8 cellular contexts compared by ENCODE assay signal in genomic region chr6:134464690-134465411, GRCh38.
DNase-seq lines count a peak whose midpoint lies in the region; ATAC-seq and TF ChIP-seq lines count a peak whose summit lies in the region.

No MANE protein-coding gene starts in this region.

- no peak overlapping the region for H3K4me3 ChIP-seq in adrenal gland

- 76 to 82% (median 81%) methylated on average over 9 of the region's 9 CpGs for WGBS in adrenal gland, 4 donors

- no peak for TF ChIP-seq CTCF in adrenal gland (IDR thresholded peaks at IDR 0.05)

- H3K4me1 ChIP-seq in adrenal gland (replicated peaks in 1 of 2), result no peaks in the 10 kb centered on the region

- H3K36me3 ChIP-seq in adrenal gland (replicated peaks in 1 of 2), result no peaks in the 10 kb centered on the region

- H3K9me3 ChIP-seq in adrenal gland (replicated peaks in 1 of 3), result no peaks in the 10 kb centered on the region

- no peak overlapping the region for H3K27ac ChIP-seq in adrenal gland

- TF ChIP-seq POLR2A in adrenal gland (IDR thresholded peaks at IDR 0.05), result no peak

- H3K27me3 ChIP-seq in adrenal gland, result no peaks in the 10 kb centered on the region

- peak; percentile 64 for ATAC-seq in HG03378 (IDR thresholded peaks at IDR 0.05; ENCODE audit: unreplicated experiment)
- no peak for ATAC-seq in HG03139 (IDR thresholded peaks at IDR 0.05; ENCODE audit: unreplicated experiment)

- intact Hi-C loops in adrenal gland (cut with DNase I), result no loop called here

- DNase-seq in GM03348 (ENCODE audit: low spot score) (peak; percentile 47), RPMI7951 (ENCODE audit: low read depth) (peak; percentile 76), kidney glomerular epithelial cell (lab: John Stamatoyannopoulos, UW) (peak; percentile 75), cerebellar nuclear complex (lab: John Stamatoyannopoulos, UW) (no peak), globus pallidus (ENCODE audit: low spot score) (no peak), adrenal gland (no peak)

Comparison
In these comparisons a context has a peak if more than half of its experiments do, and no peak if none do; other contexts are left out.
1. DNase-seq: peak in GM03348 (single experiment), RPMI7951 (single experiment) and kidney glomerular epithelial cell (single experiment); none in cerebellar nuclear complex (0 of 2), globus pallidus (single experiment) and adrenal gland (0 of 7).